8 cellular contexts compared by ENCODE assay signal in genomic region chr4:183471960-183472708, GRCh38. TPM values are rescaled to one million over a fixed set of nuclear protein-coding genes. Genes with fewer than 3 reads are reported as not detected.
DNase-seq lines count a peak whose midpoint lies in the region; ATAC-seq, FAIRE-seq and TF ChIP-seq lines count a peak whose summit lies in the region.

No MANE protein-coding gene starts in this region.

- H3K4me1 ChIP-seq in mammary epithelial cell (ENCODE audit: insufficient read depth, low read length): peaks cover 33% of the 10 kb centered on the region

- DNase-seq in GM12865 (ENCODE audit: low read depth) (peak; percentile 69), NCI-H146 treated with DMSO at 0.1 percent for 48 hours (lab: John Stamatoyannopoulos, UW; ENCODE audit: unreplicated experiment) (peak; percentile 57), mammary epithelial cell (peak; percentile 50)
- DNase-seq in stimulated activated CD4-positive, alpha-beta T cell treated with anti-CD3 and anti-CD28 coated beads, Interleukin-15, amount 100 ng/mL, for 1 hour (ENCODE audit: low read depth in 1 of 2, low spot score in 1 of 2): peak; percentile 57 to 64

- no peak overlapping the region for H3K4me3 ChIP-seq in GM12865 (ENCODE audit: low read depth, low read length)
- no peak overlapping the region for H3K4me3 ChIP-seq in WI38 (ENCODE audit: low read depth, low read length)
- no peak overlapping the region for H3K4me3 ChIP-seq in mammary epithelial cell (replicated peaks in 1 of 3; ENCODE audit: insufficient read depth in 1 of 3, low read depth in 2 of 3, low read length in 3 of 3)

- H3K27me3 ChIP-seq in mammary epithelial cell (ENCODE audit: insufficient read depth, low read length): no peaks in the 10 kb centered on the region

- CTCF ChIA-PET in mammary epithelial cell (lab: Charles Lee; ENCODE audit: low non-redundant PET): no interaction called here

- H3K79me2 ChIP-seq in mammary epithelial cell (ENCODE audit: insufficient read depth, low read length): no peaks in the 10 kb centered on the region

- dilution Hi-C loops in mammary epithelial cell (cut with HindIII; ENCODE audit: low sequenced_read_pairs): no loop called here

- intact Hi-C loops in mammary epithelial cell (cut with micrococcal nuclease): loop anchor here (1.0 to 5.0 kb wide), 5 partner anchors 32 to 695 kb away; no protein-coding TSS in a partner anchor

- ATAC-seq in HG02763 (IDR thresholded peaks at IDR 0.05; ENCODE audit: unreplicated experiment) (peak; percentile 82), GM18873 (IDR thresholded peaks at IDR 0.05; ENCODE audit: low FRiP score, unreplicated experiment) (no peak)

- in situ Hi-C loops in mammary epithelial cell (cut with MboI; ENCODE audit: low sequenced_read_pairs in 2 of 2): loop anchor here in 1 of 2 donors (10.0 kb wide), 1 partner anchor 133 kb away; no protein-coding TSS in a partner anchor

- FAIRE-seq in islet of Langerhans (lab: Jason Lieb, UNC): peak; percentile 82

- H2AFZ ChIP-seq in mammary epithelial cell (ENCODE audit: low read depth, low read length): peak overlapping the region; percentile 54

- 35% methylated on average over 11 of the region's 11 CpGs for WGBS in mammary epithelial cell (ENCODE audit: low coverage, missing lambda C conversion rate)

- no peaks in the 10 kb centered on the region for H4K20me1 ChIP-seq in mammary epithelial cell (ENCODE audit: insufficient read depth, low read length)

- H3K9ac ChIP-seq in mammary epithelial cell (ENCODE audit: insufficient read depth, low read length): no peak overlapping the region

- no peaks in the 10 kb centered on the region for H3K9me3 ChIP-seq in mammary epithelial cell (replicated peaks; ENCODE audit: insufficient read depth, low read length)

- TF ChIP-seq CTCF in GM12865 (IDR thresholded peaks at IDR 0.05; ENCODE audit: insufficient read depth, low read depth, low read length, missing control alignments) (peak; percentile 74), WI38 (IDR thresholded peaks at IDR 0.05; ENCODE audit: low read depth, low read length) (peak; percentile 66), mammary epithelial cell (conservative IDR thresholded peaks at IDR 0.05 in 1 of 2, IDR thresholded peaks at IDR 0.05 in 1 of 2; ENCODE audit: extremely low read depth in 1 of 2, insufficient read depth in 1 of 2, low read depth in 1 of 2, low read length in 2 of 2) (peak; percentile 73 to 85)

- BruUV-seq in mammary epithelial cell (replicated peaks; lab: Mats Ljungman, UMichigan): no TSS peak

- H3K27ac ChIP-seq in mammary epithelial cell (ENCODE audit: insufficient read depth, low read depth, low read length): no peak overlapping the region

- no peaks in the 10 kb centered on the region for H3K36me3 ChIP-seq in mammary epithelial cell (ENCODE audit: insufficient read depth, low read length)

- H3K4me2 ChIP-seq in mammary epithelial cell (ENCODE audit: insufficient read depth, low read depth, low read length): no peak overlapping the region

RNA-seq across cellular contexts. Expression of gene CDKN2AIP, which starts 27.7 kb away (rescaled TPM):
- total RNA-seq in mammary epithelial cell: 10 to 100 TPM; 12.7 to 14.3 TPM
- polyA plus RNA-seq in mammary epithelial cell: 9.9 TPM
- not detected for polyA minus RNA-seq in mammary epithelial cell

RNA-seq across cellular contexts. Expression of gene ING2, which starts 32.7 kb away (rescaled TPM):
- total RNA-seq in mammary epithelial cell: 10 to 100 TPM in 1 of 2 donors, 1 to 10 TPM in 1; 4.8 to 16.6 TPM
- 8.6 TPM for polyA plus RNA-seq in mammary epithelial cell
- polyA minus RNA-seq in mammary epithelial cell: 7.9 TPM
